17 cellular contexts compared by ENCODE assay signal in genomic region chr5:29262683-29263082, GRCh38.
DNase-seq lines count a peak whose midpoint lies in the region; ATAC-seq, FAIRE-seq and TF ChIP-seq lines count a peak whose summit lies in the region.
"Had no signal": no experiment of that assay in that cellular context is flagged by ENCODE, and none has a peak within 500 bp of the region (broad histone marks: within the 10 kb centered on the region; RNA-seq: fewer than 3 reads in every experiment).

No MANE protein-coding gene starts in this region.

- H3K9me3 Mint-ChIP-seq in activated CD4-positive, alpha-beta T cell treated with anti-CD3 and anti-CD28 coated beads, Interleukin-2, amount 10 ng/mL, durations not matched to agents 24 days and 14 days: peaks cover 3% of the 10 kb centered on the region

- H3K4me1 Mint-ChIP-seq in activated CD4-positive, alpha-beta T cell treated with anti-CD3 and anti-CD28 coated beads, Interleukin-2, amount 10 ng/mL, durations not matched to agents 24 days and 14 days: no peaks in the 10 kb centered on the region

- H3K36me3 ChIP-seq in SK-N-MC (ENCODE audit: insufficient read depth, low read length): no peaks in the 10 kb centered on the region
- H3K36me3 ChIP-seq: HAP-1, SJCRH30 had no signal

- TF ChIP-seq CTCF in fibroblast of the aortic adventitia (IDR thresholded peaks at IDR 0.05; ENCODE audit: insufficient read depth, low read length): no peak

- no peak for ATAC-seq in SK-N-SH treated with all-trans-retinoic acid at 6 μM for 48 hours
- ATAC-seq: K562 had no signal

- TF ChIP-seq POLR2A in H54 (IDR thresholded peaks at IDR 0.05; ENCODE audit: low read depth, low read length): no peak

- intact Hi-C loops in activated CD4-positive, alpha-beta T cell treated with anti-CD3 and anti-CD28 coated beads, Interleukin-2, amount 10 ng/mL, durations not matched to agents 24 days and 14 days (cut with micrococcal nuclease): no loop called here

- H3K4me3 Mint-ChIP-seq in activated CD4-positive, alpha-beta T cell treated with anti-CD3 and anti-CD28 coated beads, Interleukin-2, amount 10 ng/mL, durations not matched to agents 24 days and 14 days: no peak overlapping the region

- no peak overlapping the region for H3K27ac Mint-ChIP-seq in activated CD4-positive, alpha-beta T cell treated with anti-CD3 and anti-CD28 coated beads, Interleukin-2, amount 10 ng/mL, durations not matched to agents 24 days and 14 days

- peak; percentile 8 for DNase-seq in A172 (ENCODE audit: low spot score)
- no peak for DNase-seq in H54 (ENCODE audit: insufficient read length, low spot score)
- DNase-seq in SK-N-MC (ENCODE audit: low read depth, low spot score): no peak
- peak; percentile 35 for DNase-seq in fibroblast of the aortic adventitia (ENCODE audit: low read depth)
- DNase-seq in stimulated activated naive CD4-positive, alpha-beta T cell (lab: John Stamatoyannopoulos, UW): no peak
- no peak for DNase-seq in activated CD4-positive, alpha-beta T cell treated with anti-CD3 and anti-CD28 coated beads, Interleukin-2, amount 10 ng/mL, durations not matched to agents 24 days and 14 days
- DNase-seq: COR-L47, DMS153, MV-4-11, NCI-H1436 treated with DMSO at 0.1 percent for 48 hours, NCI-H2029 treated with DMSO at 0.1 percent for 48 hours, SJCRH30, SW 1271 had no signal

- FAIRE-seq in H54 (lab: Jason Lieb, UNC): peak; percentile 6
- FAIRE-seq: GM12892, K562 had no signal

- no peak overlapping the region for H3K4me3 ChIP-seq in SK-N-MC
- no peak overlapping the region for H3K4me3 ChIP-seq in fibroblast of the aortic adventitia (ENCODE audit: low read depth, low read length)
- H3K4me3 ChIP-seq: HAP-1, K562, SJCRH30 had no signal

- H3K27me3 Mint-ChIP-seq in activated CD4-positive, alpha-beta T cell treated with anti-CD3 and anti-CD28 coated beads, Interleukin-2, amount 10 ng/mL, durations not matched to agents 24 days and 14 days: no peaks in the 10 kb centered on the region

- no peaks in the 10 kb centered on the region for H3K9me3 ChIP-seq in SK-N-MC (ENCODE audit: low read depth, low read length)
- H3K9me3 ChIP-seq: HAP-1, SJCRH30 had no signal

- H3K27ac ChIP-seq in SK-N-MC: peak overlapping the region; percentile 16; the same call in 1 of the 2 replicates
- H3K27ac ChIP-seq: SJCRH30 had no signal

- H3K36me3 Mint-ChIP-seq in activated CD4-positive, alpha-beta T cell treated with anti-CD3 and anti-CD28 coated beads, Interleukin-2, amount 10 ng/mL, durations not matched to agents 24 days and 14 days (ENCODE audit: low read depth): no peaks in the 10 kb centered on the region

- no peak overlapping the region for H3K9ac ChIP-seq in SK-N-MC (ENCODE audit: insufficient read length)

TF ChIP-seq in SK-N-SH treated with all-trans-retinoic acid at 6 μM for 48 hours, 23 proteins besides CTCF, POLR2A, EP300 and RAD21:
- TF ChIP-seq TCF4 (CRISPR knock-in tag; IDR thresholded peaks at IDR 0.05; ENCODE audit: borderline replicate concordance) (no peak), ZNF70 (CRISPR knock-in tag; IDR thresholded peaks at IDR 0.05) (no peak), ARNTL (CRISPR knock-in tag; IDR thresholded peaks at IDR 0.05; ENCODE audit: borderline replicate concordance, low read depth) (no peak), ZC3H10 (CRISPR knock-in tag; IDR thresholded peaks at IDR 0.05) (no peak), POU6F1 (CRISPR knock-in tag; IDR thresholded peaks at IDR 0.05; ENCODE audit: borderline replicate concordance, low read depth) (no peak), CSDC2 (CRISPR knock-in tag; IDR thresholded peaks at IDR 0.05) (no peak), ZNF565 (CRISPR knock-in tag; conservative IDR thresholded peaks at IDR 0.05; ENCODE audit: low read depth) (no peak), PATZ1 (CRISPR knock-in tag; IDR thresholded peaks at IDR 0.05; ENCODE audit: borderline replicate concordance) (no peak), ZNF8 (CRISPR knock-in tag; IDR thresholded peaks at IDR 0.05) (no peak), TOX (CRISPR knock-in tag; IDR thresholded peaks at IDR 0.05; ENCODE audit: borderline replicate concordance) (no peak), TSHZ2 (CRISPR knock-in tag; IDR thresholded peaks at IDR 0.05) (no peak), CREB5 (CRISPR knock-in tag; IDR thresholded peaks at IDR 0.05; ENCODE audit: low read depth) (no peak)

Comparison
In these comparisons a context has a peak if more than half of its experiments do, and no peak if none do; other contexts are left out.
1. DNase-seq: peak in A172 (single experiment) and fibroblast of the aortic adventitia (single experiment); none in H54 (single experiment), SK-N-MC (single experiment), stimulated activated naive CD4-positive, alpha-beta T cell (0 of 6) and activated CD4-positive, alpha-beta T cell treated with anti-CD3 and anti-CD28 coated beads, Interleukin-2, amount 10 ng/mL, durations not matched to agents 24 days and 14 days (single experiment).